In the genomic region with DNA sequence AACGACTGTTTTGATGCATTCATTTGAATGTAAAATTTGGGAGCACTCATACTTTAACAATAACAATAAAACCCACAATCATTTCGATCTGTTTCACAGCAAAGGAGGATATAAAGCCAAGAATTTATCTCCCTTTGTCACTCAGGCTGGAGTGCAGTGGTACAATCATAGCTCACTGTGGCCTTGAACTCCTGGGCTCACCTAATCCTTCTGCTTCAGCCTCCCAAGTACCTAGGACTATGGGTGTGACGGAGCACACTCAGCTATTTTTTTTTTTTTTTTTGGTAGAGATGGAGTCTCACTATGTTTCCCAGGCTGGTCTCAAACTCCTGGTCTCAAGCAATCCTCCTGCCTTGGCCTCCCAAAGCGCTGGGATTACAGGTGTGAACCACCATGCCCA, we compare ENCODE assay signal across 3 cellular contexts. TPM values are rescaled to one million over a fixed set of nuclear protein-coding genes. Genes with fewer than 3 reads are reported as not detected.
"Had no signal": no experiment of that assay in that cellular context is flagged by ENCODE, and none has a peak within 500 bp of the region (broad histone marks: within the 10 kb centered on the region; RNA-seq: fewer than 3 reads in every experiment).

No MANE protein-coding gene starts in this region.

RNA-seq across cellular contexts. Expression of a gene that starts 11.3 kb away (rescaled TPM):
- total RNA-seq: activated B cell treated with CpG ODN at 0.5 μM for 24 hours; activated T-helper 1 cell treated with anti-CD3 and anti-CD28 coated beads, Interleukin-12 subunit alpha, Interleukin-12 subunit beta, Interleukin-2, Interleukin-4 antibody, amounts not matched to agents 30 ng/mL and 10 ng/mL and 1 ng/mL, durations not matched to agents 14 hours and 24 hours and 36 hours; T-cell had no signal
